9 cellular contexts compared by ENCODE assay signal in the genomic region with DNA sequence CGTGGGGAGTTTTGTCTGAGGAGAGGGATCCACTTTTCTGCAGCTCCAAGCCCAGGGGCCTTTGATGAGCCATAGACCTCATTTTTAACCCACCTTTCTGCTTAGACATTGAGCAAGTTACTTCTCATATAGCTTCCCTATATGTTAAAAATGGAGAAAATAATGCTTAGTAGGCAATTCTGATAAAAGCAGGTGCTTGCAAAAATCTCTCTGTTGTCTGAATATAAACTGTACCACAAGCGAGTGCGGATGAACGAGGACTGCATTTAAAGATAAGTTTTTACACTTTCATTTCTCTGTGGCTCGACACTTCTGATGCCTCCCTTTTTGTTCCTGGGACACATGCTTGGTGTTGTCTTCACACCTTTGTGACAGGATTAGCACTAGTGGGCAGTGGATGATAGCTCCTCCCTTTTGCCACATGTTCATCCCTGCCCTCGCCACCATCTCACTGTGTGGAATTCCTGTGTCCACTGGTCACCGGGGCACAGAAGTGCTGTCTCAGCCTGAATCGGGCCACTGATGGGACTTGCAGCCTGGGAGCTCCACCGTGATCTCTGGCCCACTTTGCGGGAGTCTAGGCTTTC. TPM values are rescaled to one million over a fixed set of nuclear protein-coding genes. Genes with fewer than 3 reads are reported as not detected.
A peak's percentile ranks its signal among the peaks of the same experiment; 100 is the strongest.
DNase-seq lines count a peak whose midpoint lies in the region; ATAC-seq and TF ChIP-seq lines count a peak whose summit lies in the region.
"Had no signal": no experiment of that assay in that cellular context is flagged by ENCODE, and none has a peak within 500 bp of the region (broad histone marks: within the 10 kb centered on the region; RNA-seq: fewer than 3 reads in every experiment).

No MANE protein-coding gene starts in this region.

- 90% methylated on average over 10 of the region's 10 CpGs for WGBS in smooth muscle cell (ENCODE audit: low lambda C conversion rate)

- no peak for ATAC-seq in GM19452 (IDR thresholded peaks at IDR 0.05; ENCODE audit: unreplicated experiment)

- H3K4me2 ChIP-seq in SU-DHL-6 (ENCODE audit: low read depth, low read length, poor library complexity, severe bottlenecking) (peak overlapping the region; percentile 98), smooth muscle cell (peak overlapping the region; percentile 98)

- H3K27ac ChIP-seq in SU-DHL-6 (ENCODE audit: low read depth, low read length) (peak overlapping the region; percentile 83), smooth muscle cell (ENCODE audit: low read depth) (no peak overlapping the region)
- H3K27ac ChIP-seq: suprapubic skin had no signal

- peaks cover 34% of the 10 kb centered on the region for H3K4me1 Mint-ChIP-seq in T-helper 2 cell treated with Interferon-gamma antibody and Interleukin-4, amounts not matched to agents 5 μg/mL and 100 μg/mL, for 36 hours (ENCODE audit: low read depth)

- H3K27ac Mint-ChIP-seq in T-helper 2 cell treated with Interferon-gamma antibody and Interleukin-4, amounts not matched to agents 5 μg/mL and 100 μg/mL, for 36 hours = peak overlapping the region; percentile 95

- H3K79me2 ChIP-seq in SU-DHL-6 (ENCODE audit: insufficient read depth, low read length) = peaks cover 40% of the 10 kb centered on the region
- peaks cover 11% of the 10 kb centered on the region for H3K79me2 ChIP-seq in smooth muscle cell (ENCODE audit: low read depth)

- no peak for TF ChIP-seq CTCF in SU-DHL-6 (IDR thresholded peaks at IDR 0.05; ENCODE audit: insufficient read depth, low read length, poor library complexity, severe bottlenecking)
- no peak for TF ChIP-seq CTCF in fibroblast of pulmonary artery (IDR thresholded peaks at IDR 0.05; ENCODE audit: low read length, missing control alignments)
- TF ChIP-seq CTCF in smooth muscle cell (IDR thresholded peaks at IDR 0.05; ENCODE audit: borderline replicate concordance, insufficient read depth, poor library complexity, severe bottlenecking) = no peak

- H3K9me2 ChIP-seq in SU-DHL-6 (replicated peaks; ENCODE audit: insufficient read depth, low read length) = no peaks in the 10 kb centered on the region

- peaks cover 4% of the 10 kb centered on the region for H3K9me3 Mint-ChIP-seq in T-helper 2 cell treated with Interferon-gamma antibody and Interleukin-4, amounts not matched to agents 5 μg/mL and 100 μg/mL, for 36 hours

- no peaks in the 10 kb centered on the region for H3K27me3 Mint-ChIP-seq in T-helper 2 cell treated with Interferon-gamma antibody and Interleukin-4, amounts not matched to agents 5 μg/mL and 100 μg/mL, for 36 hours (ENCODE audit: low read depth)

- H3F3A ChIP-seq in SU-DHL-6 (ENCODE audit: insufficient read depth) (no peaks in the 10 kb centered on the region), smooth muscle cell (ENCODE audit: low read depth) (no peaks in the 10 kb centered on the region)

- no peaks in the 10 kb centered on the region for H3K4me1 ChIP-seq in smooth muscle cell (ENCODE audit: low read depth)

- H3K36me3 ChIP-seq in SU-DHL-6 (ENCODE audit: low read length) (peaks cover 32% of the 10 kb centered on the region), smooth muscle cell (ENCODE audit: low read depth) (no peaks in the 10 kb centered on the region)
- H3K36me3 ChIP-seq: suprapubic skin had no signal

- H3K27me3 ChIP-seq in SU-DHL-6 (ENCODE audit: low read length) (no peaks in the 10 kb centered on the region), smooth muscle cell (ENCODE audit: low read depth) (no peaks in the 10 kb centered on the region)

- no peak for DNase-seq in T-helper 2 cell treated with Interferon-gamma antibody and Interleukin-4, amounts not matched to agents 5 μg/mL and 100 μg/mL, for 36 hours (ENCODE audit: low spot score)
- DNase-seq in T-helper 2 cell (no peak), fibroblast of pulmonary artery (ENCODE audit: low read depth) (no peak), smooth muscle cell (lab: John Stamatoyannopoulos, UW; ENCODE audit: unreplicated experiment) (no peak), HCEC 1CT (no peak), NCI-H446 (lab: John Stamatoyannopoulos, UW) (no peak)

- H3K9me3 ChIP-seq in SU-DHL-6 (ENCODE audit: insufficient read depth, low read length) (no peaks in the 10 kb centered on the region), smooth muscle cell (replicated peaks; ENCODE audit: low read depth) (no peaks in the 10 kb centered on the region)
- H3K9me3 ChIP-seq: suprapubic skin had no signal

- peaks cover 47% of the 10 kb centered on the region for H3K36me3 Mint-ChIP-seq in T-helper 2 cell treated with Interferon-gamma antibody and Interleukin-4, amounts not matched to agents 5 μg/mL and 100 μg/mL, for 36 hours (ENCODE audit: low read depth)

- no peak overlapping the region for H2AFZ ChIP-seq in SU-DHL-6 (ENCODE audit: low read depth, low read length, severe bottlenecking)
- H2AFZ ChIP-seq in smooth muscle cell (ENCODE audit: low read depth) = no peak overlapping the region

- H4K20me1 ChIP-seq in SU-DHL-6 (ENCODE audit: low read depth, low read length) = no peaks in the 10 kb centered on the region
- H4K20me1 ChIP-seq in smooth muscle cell (ENCODE audit: low read depth) = no peaks in the 10 kb centered on the region

- peak overlapping the region; percentile 89 for H3K9ac ChIP-seq in SU-DHL-6 (ENCODE audit: low read length)
- no peak overlapping the region for H3K9ac ChIP-seq in smooth muscle cell (ENCODE audit: low read depth)

- peak overlapping the region; percentile 97 for H3K4me3 Mint-ChIP-seq in T-helper 2 cell treated with Interferon-gamma antibody and Interleukin-4, amounts not matched to agents 5 μg/mL and 100 μg/mL, for 36 hours

- H3K4me3 ChIP-seq in SU-DHL-6 (ENCODE audit: insufficient read depth, low read length, poor library complexity, severe bottlenecking) = peak overlapping the region; percentile 66
- peak overlapping the region; percentile 87 for H3K4me3 ChIP-seq in fibroblast of pulmonary artery (replicated peaks; ENCODE audit: low read depth, low read length)
- H3K4me3 ChIP-seq in smooth muscle cell = peak overlapping the region; percentile 70

RNA-seq across cellular contexts. Expression of a gene that starts 1.6 kb away (rescaled TPM):
- 26.9 and 29.1 TPM in 2 replicates for total RNA-seq in smooth muscle cell
- 77.7 and 85.3 TPM in 2 replicates for polyA plus RNA-seq in smooth muscle cell

RNA-seq across cellular contexts. Expression of a gene that starts 53.4 kb away (rescaled TPM):
- 12.4 and 17.7 TPM in 2 replicates for total RNA-seq in smooth muscle cell
- polyA plus RNA-seq in smooth muscle cell = 6.6 and 14.4 TPM in 2 replicates
